In the genomic region with DNA sequence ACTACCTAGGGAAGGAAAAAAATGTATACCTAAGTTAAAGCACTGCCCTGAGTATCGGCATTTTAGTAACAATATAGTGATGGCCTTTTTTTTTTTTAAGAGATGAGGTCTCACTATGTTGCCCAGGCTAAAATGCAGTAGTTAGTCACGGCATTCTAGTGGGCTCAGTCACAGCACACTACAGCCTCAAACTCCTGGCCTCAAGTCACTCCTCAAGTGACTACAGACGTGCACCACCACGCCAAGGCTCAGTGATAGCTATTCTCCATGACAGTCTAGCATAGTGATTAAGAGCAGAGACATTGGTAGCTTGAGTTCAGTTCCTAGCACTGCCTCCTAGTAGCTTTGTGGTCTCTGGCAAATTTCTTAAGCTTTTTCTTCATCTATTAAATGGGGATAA, we compare ENCODE assay signal across 22 cellular contexts. TPM values are rescaled to one million over a fixed set of nuclear protein-coding genes. Genes with fewer than 3 reads are reported as not detected.
DNase-seq lines count a peak whose midpoint lies in the region; ATAC-seq and TF ChIP-seq lines count a peak whose summit lies in the region.
"Had no signal": no experiment of that assay in that cellular context is flagged by ENCODE, and none has a peak within 500 bp of the region (broad histone marks: within the 10 kb centered on the region; RNA-seq: fewer than 3 reads in every experiment).

No MANE protein-coding gene starts in this region.

- no peak overlapping the region for H3K23ac ChIP-seq in IMR-90 (ENCODE audit: low read depth, low read length)
- no peak overlapping the region for H3K23ac ChIP-seq in trophoblast cell (ENCODE audit: low read length)

- H3K4me3 ChIP-seq in IMR-90 (ENCODE audit: insufficient read depth, low read depth, low read length) (no peak overlapping the region), trophoblast cell (ENCODE audit: low read depth, low read length) (no peak overlapping the region)
- H3K4me3 ChIP-seq: A549; BLaER1 treated with 17β-estradiol and CSF1 and Interleukin-3, amounts not matched to agents 10 nM and 100 nM had no signal

- no peak overlapping the region for H2BK12ac ChIP-seq in trophoblast cell (ENCODE audit: low read length)

- no CpG with 5 or more reads among the region's 4 CpGs for WGBS in IMR-90 (ENCODE audit: extremely low coverage in 2 of 2, insufficient read length in 1 of 2), 2 experiments
- WGBS in trophoblast cell (ENCODE audit: extremely low coverage, insufficient coverage, insufficient read length): no CpG with 5 or more reads among the region's 4 CpGs

- H3K4ac ChIP-seq in IMR-90 (ENCODE audit: low read depth, low read length) (no peak overlapping the region), trophoblast cell (ENCODE audit: low read depth, low read length) (no peak overlapping the region)

- H3K36me3 ChIP-seq in IMR-90 (ENCODE audit: control insufficient read depth, insufficient read depth, low read length) (peaks cover 7% of the 10 kb centered on the region; the same call in 1 of the 2 replicates), trophoblast cell (ENCODE audit: control insufficient read depth in 1 of 2, insufficient read depth in 2 of 2, low read length in 2 of 2) (peaks cover 2 to 8% of the 10 kb centered on the region in 2 experiments)
- H3K36me3 ChIP-seq: BE2C had no signal

- H2AK9ac ChIP-seq in IMR-90 (replicated peaks; ENCODE audit: low read depth, low read length, poor library complexity): no peak overlapping the region

- intact Hi-C loops in IMR-90 (cut with micrococcal nuclease): no loop called here

- no peak overlapping the region for H3K14ac ChIP-seq in IMR-90 (replicated peaks; ENCODE audit: low read depth, low read length)
- H3K14ac ChIP-seq in trophoblast cell (ENCODE audit: low read length): no peak overlapping the region

- in situ Hi-C loops in IMR-90 (cut with MboI; ENCODE audit: low sequenced_read_pairs): no loop called here

- no peak overlapping the region for H3K56ac ChIP-seq in IMR-90 (ENCODE audit: extremely low read depth, insufficient read depth, low read length)

- H3K9me3 ChIP-seq in IMR-90 (ENCODE audit: control insufficient read depth, insufficient read depth, low read length) (no peaks in the 10 kb centered on the region), trophoblast cell (ENCODE audit: insufficient read depth, low read depth, low read length) (no peaks in the 10 kb centered on the region)
- H3K9me3 ChIP-seq: A549; BE2C; BLaER1 treated with 17β-estradiol and CSF1 and Interleukin-3, amounts not matched to agents 10 nM and 100 nM had no signal

- peaks cover 10% of the 10 kb centered on the region for H3K36me3 Mint-ChIP-seq in neural crest cell (ENCODE audit: low read depth)

- H3K4me2 ChIP-seq in IMR-90 (ENCODE audit: low read depth, low read length) (no peak overlapping the region), trophoblast cell (ENCODE audit: low read length) (no peak overlapping the region)
- H3K4me2 ChIP-seq: A549; BLaER1 treated with 17β-estradiol and CSF1 and Interleukin-3, amounts not matched to agents 10 nM and 100 nM had no signal

- H2AFZ ChIP-seq in IMR-90 (replicated peaks; ENCODE audit: low read length, poor library complexity) (no peak overlapping the region), trophoblast cell (ENCODE audit: insufficient read depth, low read length, poor library complexity) (no peak overlapping the region)

- H3K9ac ChIP-seq in IMR-90 (ENCODE audit: low read depth, low read length) (no peak overlapping the region), trophoblast cell (ENCODE audit: low read length) (no peak overlapping the region)
- H3K9ac ChIP-seq: BLaER1 treated with 17β-estradiol and CSF1 and Interleukin-3, amounts not matched to agents 10 nM and 100 nM had no signal

- H3K27me3 ChIP-seq in IMR-90 (ENCODE audit: control insufficient read depth, insufficient read depth, low read length) (no peaks in the 10 kb centered on the region), trophoblast cell (ENCODE audit: insufficient read depth, low read length) (no peaks in the 10 kb centered on the region)
- H3K27me3 ChIP-seq: BE2C; BLaER1 treated with 17β-estradiol and CSF1 and Interleukin-3, amounts not matched to agents 10 nM and 100 nM had no signal

- H3K27ac Mint-ChIP-seq in neural crest cell (ENCODE audit: unreplicated experiment): peak overlapping the region; percentile 35
- H3K27ac Mint-ChIP-seq: CD14-positive monocyte; CD4-positive, alpha-beta T cell; CD8-positive, alpha-beta memory T cell had no signal

- H4K91ac ChIP-seq in IMR-90 (ENCODE audit: insufficient read depth, low read depth, low read length) (no peak overlapping the region), trophoblast cell (ENCODE audit: low read depth, low read length) (no peak overlapping the region)

- no peak for ATAC-seq in IMR-90 (ENCODE audit: low read depth)
- ATAC-seq in HG02938 (IDR thresholded peaks at IDR 0.05; ENCODE audit: unreplicated experiment): no peak
- ATAC-seq: A549 had no signal

- TF ChIP-seq CTCF in IMR-90 (conservative IDR thresholded peaks at IDR 0.05; ENCODE audit: low read depth, low read length) (no peak), neural crest cell (conservative IDR thresholded peaks at IDR 0.05) (no peak)

- peaks cover 9% of the 10 kb centered on the region in 2 experiments for H3K79me1 ChIP-seq in IMR-90 (ENCODE audit: low read depth in 1 of 2, low read length in 2 of 2)
- no peaks in the 10 kb centered on the region for H3K79me1 ChIP-seq in trophoblast cell (ENCODE audit: low read length)

- H3K4me1 ChIP-seq in IMR-90 (ENCODE audit: control insufficient read depth, insufficient read depth, low read length): no peaks in the 10 kb centered on the region
- peaks cover 0 to 2% of the 10 kb centered on the region in 2 experiments for H3K4me1 ChIP-seq in trophoblast cell (ENCODE audit: control insufficient read depth in 1 of 2, insufficient read depth in 2 of 2, low read length in 2 of 2)
- H3K4me1 ChIP-seq: A549; BE2C; BLaER1 treated with 17β-estradiol and CSF1 and Interleukin-3, amounts not matched to agents 10 nM and 100 nM had no signal

- no peaks in the 10 kb centered on the region for H3K79me2 ChIP-seq in trophoblast cell (ENCODE audit: control insufficient read depth, insufficient read depth, low read length, poor library complexity)

- H2BK15ac ChIP-seq in IMR-90 (ENCODE audit: low read depth, low read length): no peak overlapping the region

- CTCF ChIA-PET in IMR-90 (lab: Yijun Ruan, JAX): no interaction called here

- no peak overlapping the region for H4K12ac ChIP-seq in trophoblast cell (ENCODE audit: low read depth, low read length)

- H2BK120ac ChIP-seq in IMR-90 (ENCODE audit: low read depth, low read length) (no peak overlapping the region), trophoblast cell (ENCODE audit: insufficient read depth, low read length, poor library complexity) (no peak overlapping the region)

- H2BK5ac ChIP-seq in IMR-90 (ENCODE audit: low read depth, low read length, poor library complexity, severe bottlenecking) (no peak overlapping the region), trophoblast cell (ENCODE audit: low read depth, low read length, poor library complexity) (no peak overlapping the region)

- H4K5ac ChIP-seq in IMR-90 (ENCODE audit: low read depth, low read length): no peak overlapping the region

- no peak overlapping the region for H3K18ac ChIP-seq in IMR-90 (ENCODE audit: low read depth, low read length)
- H3K18ac ChIP-seq in trophoblast cell (ENCODE audit: low read length): peak overlapping the region; percentile 71

- no peaks in the 10 kb centered on the region for H3K27me3 Mint-ChIP-seq in neural crest cell (ENCODE audit: low read depth)
- H3K27me3 Mint-ChIP-seq: CD4-positive, alpha-beta T cell; CD8-positive, alpha-beta memory T cell had no signal

- TF ChIP-seq POLR2A in IMR-90 (IDR thresholded peaks at IDR 0.05; ENCODE audit: low read depth, low read length): no peak

- no peaks in the 10 kb centered on the region for H3K4me1 Mint-ChIP-seq in neural crest cell
- H3K4me1 Mint-ChIP-seq: CD14-positive monocyte had no signal

- H4K8ac ChIP-seq in IMR-90 (ENCODE audit: low read depth in 2 of 2, low read length in 2 of 2): no peak overlapping the region
- H4K8ac ChIP-seq in trophoblast cell (ENCODE audit: low read depth, low read length): no peak overlapping the region

- TSS peak; percentile 18 for BruUV-seq in IMR-90 (replicated peaks; lab: Mats Ljungman, UMichigan)

- H3K9me3 Mint-ChIP-seq in neural crest cell: no peaks in the 10 kb centered on the region
- H3K9me3 Mint-ChIP-seq: CD4-positive, alpha-beta T cell; CD8-positive, alpha-beta memory T cell had no signal

- TF ChIP-seq RAD21 in IMR-90 (IDR thresholded peaks at IDR 0.05; ENCODE audit: low read length): no peak

- dilution Hi-C loops in IMR-90 (cut with HindIII; ENCODE audit: low sequenced_read_pairs, unreplicated experiment): no loop called here

- H4K20me1 ChIP-seq in IMR-90 (ENCODE audit: insufficient read depth, low read length): no peaks in the 10 kb centered on the region; the same call in 1 of the 2 replicates

- H3K4me3 Mint-ChIP-seq in neural crest cell: no peak overlapping the region
- H3K4me3 Mint-ChIP-seq: CD14-positive monocyte; CD4-positive, alpha-beta T cell; CD8-positive, alpha-beta memory T cell had no signal

- no peak overlapping the region for H2BK20ac ChIP-seq in IMR-90 (ENCODE audit: low read depth, low read length)

- no peak overlapping the region for H3K27ac ChIP-seq in IMR-90 (ENCODE audit: insufficient read depth, low read length)
- H3K27ac ChIP-seq in trophoblast cell (ENCODE audit: low read depth, low read length): no peak overlapping the region
- H3K27ac ChIP-seq: A549; BLaER1 treated with 17β-estradiol and CSF1 and Interleukin-3, amounts not matched to agents 10 nM and 100 nM had no signal

- H2AK5ac ChIP-seq in IMR-90 (ENCODE audit: low read depth, low read length): no peak overlapping the region; the same call in 1 of the 2 replicates
- H2AK5ac ChIP-seq in trophoblast cell (ENCODE audit: low read length): no peak overlapping the region

- DNase-seq in ELR (ENCODE audit: low read depth) (peak; percentile 3), IMR-90 (no peak), neural crest cell (ENCODE audit: low read depth, low spot score) (no peak), trophoblast cell (peak; percentile 65 to 76), NCI-H128 (lab: John Stamatoyannopoulos, UW; ENCODE audit: unreplicated experiment) (no peak), occipital lobe (lab: John Stamatoyannopoulos, UW) (no peak)
- DNase-seq: 8988T; ACHN; AML-193; BE2C; CD4-positive, alpha-beta T cell; CD8-positive, alpha-beta memory T cell; DMS 273 treated with DMSO at 0.1 percent for 48 hours; DMS79; EL; GF-D8; GOT3; HCEC 1CT had no signal

- POLR2A ChIA-PET in IMR-90 (lab: Charles Lee; ENCODE audit: unreplicated experiment): no interaction called here

- H3K9me1 ChIP-seq in IMR-90 (ENCODE audit: insufficient read depth, low read length): peaks cover 2% of the 10 kb centered on the region; the same call in 1 of the 2 replicates

RNA-seq across cellular contexts. Expression of gene UBXN2A, which starts 27.6 kb away (rescaled TPM):
- total RNA-seq in IMR-90 (2012; rRNA removed) (7.7 and 10.8 TPM in 2 replicates), neural crest cell (29.8 and 31.1 TPM in 2 replicates), occipital lobe (53.5 TPM)
- polyA plus RNA-seq in IMR-90 (2012; rRNA removed): 3.2 and 4.6 TPM in 2 replicates
- polyA plus RNA-seq in IMR-90 (2012; cell fraction: cytosol; rRNA removed): 0.87 and 1.5 TPM in 2 replicates
- 0.30 and 1.7 TPM in 2 replicates for polyA plus RNA-seq in IMR-90 (2012; cell fraction: nucleus; rRNA removed; ENCODE audit: low replicate concordance)
- 13.0 and 13.5 TPM in 2 replicates for polyA plus RNA-seq in trophoblast cell (2013)

RNA-seq across cellular contexts. Expression of gene ATAD2B, which starts 40.9 kb away (rescaled TPM):
- total RNA-seq in IMR-90 (2012; rRNA removed) (5.0 and 9.4 TPM in 2 replicates), neural crest cell (29.4 and 32.9 TPM in 2 replicates), occipital lobe (68.5 TPM)
- polyA plus RNA-seq in IMR-90 (2012; rRNA removed): 0.99 and 1.5 TPM in 2 replicates
- 0.27 and 0.34 TPM in 2 replicates for polyA plus RNA-seq in IMR-90 (2012; cell fraction: cytosol; rRNA removed)
- polyA plus RNA-seq in IMR-90 (2012; cell fraction: nucleus; rRNA removed; ENCODE audit: low replicate concordance): 2.3 and 4.8 TPM in 2 replicates
- 5.6 TPM in 2 replicates for polyA plus RNA-seq in trophoblast cell (2013)

RNA-seq across cellular contexts. Expression of gene MFSD2B, which starts 42.0 kb away (rescaled TPM):
- not detected in 2 replicates for total RNA-seq in IMR-90 (2012; rRNA removed)
- 0.05 and 0.09 TPM in 2 replicates for polyA plus RNA-seq in IMR-90 (2012; rRNA removed)
- polyA plus RNA-seq in IMR-90 (2012; cell fraction: cytosol; rRNA removed): 0.01 and 0.03 TPM in 2 replicates
- polyA plus RNA-seq in IMR-90 (2012; cell fraction: nucleus; rRNA removed; ENCODE audit: low replicate concordance): 0.10 and 0.32 TPM in 2 replicates
- total RNA-seq in neural crest cell: 0.47 and 0.61 TPM in 2 replicates
- polyA plus RNA-seq in trophoblast cell (2013): 0.12 and 0.15 TPM in 2 replicates
- not detected for total RNA-seq in occipital lobe
- polyA plus RNA-seq: CD8-positive, alpha-beta memory T cell had no signal

Comparison
In these comparisons a context has a peak if more than half of its experiments do, and no peak if none do; other contexts are left out.
1. DNase-seq: peak in ELR (single experiment) and trophoblast cell (2 of 2); none in IMR-90 (single experiment), neural crest cell (single experiment), NCI-H128 (single experiment) and occipital lobe (single experiment).